21 cellular contexts compared by ENCODE assay signal in the genomic region with DNA sequence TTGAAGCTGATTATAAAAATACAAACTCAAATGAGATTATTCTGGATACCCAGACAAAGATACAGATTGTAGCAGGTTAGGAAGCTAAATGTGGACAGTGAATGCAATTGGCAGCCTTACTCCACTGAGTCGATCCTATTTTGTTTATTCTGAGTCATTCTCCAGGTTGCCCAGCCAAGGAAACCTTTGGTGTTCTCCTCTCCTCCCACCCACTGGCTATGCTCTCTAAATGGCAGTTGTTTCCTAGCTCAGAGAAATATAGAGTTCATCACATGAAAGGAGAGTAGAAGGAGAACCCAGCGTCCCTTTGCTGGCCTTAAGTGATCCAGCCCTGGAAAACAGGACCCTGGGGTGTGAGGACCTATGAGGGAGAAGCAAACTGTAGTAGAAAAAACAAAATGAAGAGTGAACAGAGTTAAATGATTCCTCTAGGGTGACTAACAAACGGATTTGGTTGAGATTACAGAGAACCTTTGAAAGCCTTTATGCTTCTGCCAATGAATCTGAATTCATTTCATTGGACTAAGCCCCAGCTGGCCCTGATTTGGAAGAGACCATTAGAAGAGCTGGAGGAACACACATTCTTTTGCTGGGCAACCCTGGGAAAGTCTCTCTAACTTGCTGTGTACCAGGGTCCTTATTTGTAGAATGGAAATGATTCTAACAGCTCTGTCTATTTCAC.
A peak's percentile ranks its signal among the peaks of the same experiment; 100 is the strongest.
DNase-seq lines count a peak whose midpoint lies in the region; ATAC-seq and TF ChIP-seq lines count a peak whose summit lies in the region.
"Had no signal": no experiment of that assay in that cellular context is flagged by ENCODE, and none has a peak within 500 bp of the region (broad histone marks: within the 10 kb centered on the region; RNA-seq: fewer than 3 reads in every experiment).

No MANE protein-coding gene starts in this region.

- in situ Hi-C loops in gastrocnemius medialis (cut with MboI; ENCODE audit: low sequenced_read_pairs in 4 of 4), result no loop called here

- DNase-seq in NCI-H2196 (lab: John Stamatoyannopoulos, UW; ENCODE audit: unreplicated experiment) (peak; percentile 38), NCI-H2196 treated with DMSO at 0.1 percent for 48 hours (lab: John Stamatoyannopoulos, UW; ENCODE audit: unreplicated experiment) (no peak), glomerular visceral epithelial cell (ENCODE audit: extremely low spot score) (peak; percentile 15), gastrocnemius medialis (peak; percentile 8 to 34)
- DNase-seq in activated CD8-positive, alpha-beta memory T cell treated with anti-CD3 and anti-CD28 coated beads, Interleukin-2, amount 50 U/mL, for 48 hours, result no peak
- DNase-seq: 8988T; activated CD8-positive, alpha-beta T cell treated with anti-CD3 and anti-CD28 coated beads for 36 hours; activated T-cell treated with anti-CD3 and anti-CD28 coated beads, Interleukin-2, amount 50 U/mL, for 48 hours; kidney; NCI-H1694; NCI-H524 treated with DMSO at 0.1 percent for 48 hours; OCI-M1; retina; T-helper 17 cell; trophoblast cell had no signal

- TF ChIP-seq POLR2A in gastrocnemius medialis (IDR thresholded peaks at IDR 0.05), result no peak

- no peak for TF ChIP-seq CTCF in brain (conservative IDR thresholded peaks at IDR 0.05)
- no peak for TF ChIP-seq CTCF in gastrocnemius medialis (IDR thresholded peaks at IDR 0.05 in 4 of 5, conservative IDR thresholded peaks at IDR 0.05 in 1 of 5)

- peak overlapping the region in 4 of 5 experiments; percentile 25 to 89 (median 72) for H3K27ac Mint-ChIP-seq in brain
- H3K27ac Mint-ChIP-seq: activated CD8-positive, alpha-beta T cell treated with anti-CD3 and anti-CD28 coated beads for 36 hours; activated naive CD8-positive, alpha-beta T cell; neural progenitor cell; T-helper 17 cell had no signal

- H3K9me3 Mint-ChIP-seq in brain, result no peaks in the 10 kb centered on the region
- H3K9me3 Mint-ChIP-seq: activated CD8-positive, alpha-beta T cell treated with anti-CD3 and anti-CD28 coated beads for 36 hours; neural progenitor cell had no signal

- H3K27ac ChIP-seq in gastrocnemius medialis, result peak overlapping the region; percentile 61 to 79 (median 67)
- H3K27ac ChIP-seq: SJSA1 had no signal

- H3K27me3 ChIP-seq in gastrocnemius medialis, result no peaks in the 10 kb centered on the region
- H3K27me3 ChIP-seq: neural progenitor cell, SJSA1 had no signal

- no peaks in the 10 kb centered on the region for H3K9me3 ChIP-seq in gastrocnemius medialis
- H3K9me3 ChIP-seq: SJSA1 had no signal

- no peak overlapping the region for H3K4me3 ChIP-seq in gastrocnemius medialis
- H3K4me3 ChIP-seq: neural progenitor cell, SJSA1 had no signal

- intact Hi-C loops in gastrocnemius medialis (cut with DNase I; ENCODE audit: low total_unique reads), result loop anchor here (10.0 kb wide), 1 partner anchor 89 kb away; no protein-coding TSS in a partner anchor

- peaks cover 28% of the 10 kb centered on the region for H3K4me1 Mint-ChIP-seq in brain
- H3K4me1 Mint-ChIP-seq: T-helper 17 cell had no signal

- peaks cover 7 to 9% of the 10 kb centered on the region in 2 donors for H3K4me1 ChIP-seq in gastrocnemius medialis
- H3K4me1 ChIP-seq: SJSA1 had no signal

- H3K27me3 Mint-ChIP-seq in brain, result no peaks in the 10 kb centered on the region
- H3K27me3 Mint-ChIP-seq: activated CD8-positive, alpha-beta T cell treated with anti-CD3 and anti-CD28 coated beads for 36 hours had no signal

- H3K36me3 ChIP-seq in gastrocnemius medialis, result no peaks in the 10 kb centered on the region
- H3K36me3 ChIP-seq: neural progenitor cell, SJSA1 had no signal

- no peaks in the 10 kb centered on the region for H3K36me3 Mint-ChIP-seq in brain
- H3K36me3 Mint-ChIP-seq: activated naive CD8-positive, alpha-beta T cell; neural progenitor cell had no signal

- ATAC-seq in gastrocnemius medialis, result peak; percentile 98 to 99
- ATAC-seq in GM19023 (IDR thresholded peaks at IDR 0.05; ENCODE audit: unreplicated experiment), result no peak
- no peak for ATAC-seq in HG02759 (IDR thresholded peaks at IDR 0.05; ENCODE audit: unreplicated experiment)
- ATAC-seq: activated CD8-positive, alpha-beta T cell treated with anti-CD3 and anti-CD28 coated beads for 36 hours; T-helper 17 cell had no signal

- H3K4me3 Mint-ChIP-seq in brain, result no peak overlapping the region
- H3K4me3 Mint-ChIP-seq: activated CD8-positive, alpha-beta T cell treated with anti-CD3 and anti-CD28 coated beads for 36 hours; activated naive CD8-positive, alpha-beta T cell; neural progenitor cell; T-helper 17 cell had no signal

Comparison
In these comparisons a context has a peak if more than half of its experiments do, and no peak if none do; other contexts are left out.
1. DNase-seq: peak in NCI-H2196 (single experiment), glomerular visceral epithelial cell (single experiment) and gastrocnemius medialis (2 of 2); none in NCI-H2196 treated with DMSO at 0.1 percent for 48 hours (single experiment) and activated CD8-positive, alpha-beta memory T cell treated with anti-CD3 and anti-CD28 coated beads, Interleukin-2, amount 50 U/mL, for 48 hours (single experiment).
2. ATAC-seq: peak in gastrocnemius medialis (2 of 2); none in GM19023 (single experiment) and HG02759 (single experiment).